Comparison of ENCODE assay signal across 10 cellular contexts in the genomic region with DNA sequence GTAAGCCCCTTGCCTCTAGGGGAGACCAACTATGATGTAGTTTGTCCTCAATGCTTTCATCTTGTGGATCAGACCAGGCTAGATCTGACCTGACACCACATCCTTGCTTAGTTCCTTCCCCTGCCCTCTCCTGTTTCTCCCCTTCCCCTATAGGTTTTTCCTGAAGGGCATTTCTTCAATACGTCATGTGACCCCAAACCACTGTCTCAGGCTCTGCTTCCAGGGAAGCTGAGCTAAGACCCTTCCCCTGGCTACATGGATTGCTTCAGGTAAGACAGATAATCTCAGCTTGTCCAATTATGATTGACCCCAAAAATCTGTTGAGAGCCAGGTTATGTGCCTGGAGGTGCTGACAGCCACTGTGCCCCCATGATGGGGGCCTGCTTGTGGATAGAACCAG.
"Had no signal": no experiment of that assay in that cellular context is flagged by ENCODE, and none has a peak within 500 bp of the region (broad histone marks: within the 10 kb centered on the region; RNA-seq: fewer than 3 reads in every experiment).

No MANE protein-coding gene starts in this region.

- H3K27ac Mint-ChIP-seq: HFFc6 had no signal

- H3K4me3 Mint-ChIP-seq: H9, HFFc6 had no signal

- ATAC-seq: HCT116 had no signal

- DNase-seq: GM23248, GOT3, H7, H9, HCEC 1CT, HFFc6 had no signal

- FAIRE-seq: H1, H54 had no signal

- H3K27ac ChIP-seq: GM23248 had no signal

- H3K36me3 ChIP-seq: HAP-1 had no signal

- H3K9me3 Mint-ChIP-seq: H9, HFFc6 had no signal

- H3K9ac ChIP-seq: GM23248 had no signal

- H3K4me1 ChIP-seq: HAP-1 had no signal

- H3K4me3 ChIP-seq: GM23248, HAP-1 had no signal

- H2AFZ ChIP-seq: GM23248 had no signal
